27 cellular contexts compared by ENCODE assay signal in the genomic region with DNA sequence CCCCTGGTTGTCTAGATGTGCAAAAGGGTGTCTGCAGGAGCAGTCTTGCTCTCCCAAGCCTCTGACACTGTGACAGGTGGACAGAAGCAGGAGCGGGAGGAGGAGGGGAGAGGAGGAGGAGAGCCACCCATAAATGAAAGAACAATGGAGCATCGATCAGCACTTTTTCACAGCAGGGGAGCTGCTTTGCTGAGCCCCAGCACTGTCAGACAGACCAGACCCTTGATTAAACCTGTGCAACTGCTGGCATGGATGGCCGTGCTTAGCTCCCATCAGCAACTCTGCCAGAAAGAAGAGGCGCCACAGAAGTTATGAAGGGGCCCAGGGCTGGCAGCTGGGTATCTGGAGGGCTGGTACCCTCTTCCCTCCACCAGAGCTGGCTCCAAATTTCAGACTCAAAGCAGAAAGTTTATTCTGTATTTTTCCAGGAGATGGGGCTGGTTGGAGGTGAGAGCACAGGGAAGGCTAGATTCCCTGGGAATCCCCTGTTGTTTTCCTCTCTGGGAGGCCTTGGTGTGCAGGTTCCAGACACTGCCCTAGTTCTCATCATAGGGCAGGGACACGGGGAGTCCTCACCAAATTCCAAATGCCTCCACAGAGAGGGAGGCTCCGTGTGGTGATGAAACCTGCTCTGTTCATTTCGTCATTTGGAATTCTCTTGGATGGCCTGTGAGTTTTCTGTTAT.
DNase-seq lines count a peak whose midpoint lies in the region; ATAC-seq and TF ChIP-seq lines count a peak whose summit lies in the region.
"Had no signal": no experiment of that assay in that cellular context is flagged by ENCODE, and none has a peak within 500 bp of the region (broad histone marks: within the 10 kb centered on the region; RNA-seq: fewer than 3 reads in every experiment).

No MANE protein-coding gene starts in this region.

- no peak overlapping the region for H4K8ac ChIP-seq in trophoblast cell (ENCODE audit: low read depth, low read length)

- peak overlapping the region; percentile 17 for H3K14ac ChIP-seq in trophoblast cell (ENCODE audit: low read length)

- TF ChIP-seq CTCF in endodermal cell (conservative IDR thresholded peaks at IDR 0.05), result no peak

- H3K4me3 Mint-ChIP-seq in endodermal cell, result no peak overlapping the region
- H3K4me3 Mint-ChIP-seq: activated CD8-positive, alpha-beta T cell treated with anti-CD3 and anti-CD28 coated beads, Interleukin-2, amount 10 ng/mL, durations not matched to agents 7 days and 5 days; activated naive CD4-positive, alpha-beta T cell treated with anti-CD3 and anti-CD28 coated beads, Interleukin-2, amount 10 ng/mL, durations not matched to agents 7 days and 5 days; CD4-positive, alpha-beta T cell; immature natural killer cell; T-helper 2 cell treated with Interferon-gamma antibody and Interleukin-4, amounts not matched to agents 5 μg/mL and 100 μg/mL, for 36 hours had no signal

- H3K18ac ChIP-seq in trophoblast cell (ENCODE audit: low read length), result no peak overlapping the region

- H4K12ac ChIP-seq in trophoblast cell (ENCODE audit: low read depth, low read length), result no peak overlapping the region

- H3K79me2 ChIP-seq in trophoblast cell (ENCODE audit: control insufficient read depth, insufficient read depth, low read length, poor library complexity), result no peaks in the 10 kb centered on the region

- H3K79me1 ChIP-seq in trophoblast cell (ENCODE audit: low read length), result peaks cover 3% of the 10 kb centered on the region

- H3K4me1 Mint-ChIP-seq in endodermal cell, result peaks cover 33% of the 10 kb centered on the region
- H3K4me1 Mint-ChIP-seq: activated naive CD4-positive, alpha-beta T cell treated with anti-CD3 and anti-CD28 coated beads, Interleukin-2, amount 10 ng/mL, durations not matched to agents 7 days and 5 days; immature natural killer cell had no signal

- 87 to 93% methylated on average over 3 to 7 of the region's 7 CpGs for WGBS in endodermal cell (ENCODE audit: insufficient coverage in 1 of 2, insufficient read length in 1 of 2), 2 experiments
- no CpG with 5 or more reads among the region's 7 CpGs for WGBS in trophoblast cell (ENCODE audit: extremely low coverage, insufficient coverage, insufficient read length)

- no peak for ATAC-seq in GM18498 (IDR thresholded peaks at IDR 0.05; ENCODE audit: unreplicated experiment)
- ATAC-seq: activated CD8-positive, alpha-beta T cell treated with anti-CD3 and anti-CD28 coated beads, Interleukin-2, amount 10 ng/mL, durations not matched to agents 7 days and 5 days; K562; right lobe of liver; stimulated activated naive CD8-positive, alpha-beta T cell treated with anti-CD3 and anti-CD28 coated beads, Interleukin-15, Interleukin-2, amounts not matched to agents 100 U/mL and 50 U/mL, for 24 hours had no signal

- H3K27ac ChIP-seq in endodermal cell (ENCODE audit: low read depth, low read length) (no peak overlapping the region), trophoblast cell (ENCODE audit: low read depth, low read length) (no peak overlapping the region)
- H3K27ac ChIP-seq: breast epithelium, epithelial cell of prostate, right lobe of liver, spleen had no signal

- H3K4me1 ChIP-seq in endodermal cell (ENCODE audit: control insufficient read depth, insufficient read depth, low read length), result peaks cover 13% of the 10 kb centered on the region
- H3K4me1 ChIP-seq in trophoblast cell (ENCODE audit: control insufficient read depth in 1 of 2, insufficient read depth in 2 of 2, low read length in 2 of 2), result peaks cover 0 to 4% of the 10 kb centered on the region in 2 experiments
- H3K4me1 ChIP-seq: breast epithelium, right lobe of liver, spleen had no signal

- peak; percentile 16 for DNase-seq in NCI-H1105 treated with DMSO at 0.1 percent for 48 hours (lab: John Stamatoyannopoulos, UW)
- DNase-seq in NCI-H1105 (lab: John Stamatoyannopoulos, UW), result no peak
- peak; percentile 34 for DNase-seq in NCI-H345 (lab: John Stamatoyannopoulos, UW)
- DNase-seq in endodermal cell, result peak; percentile 55
- no peak for DNase-seq in trophoblast cell
- no peak for DNase-seq in NCI-H187 treated with DMSO at 0.1 percent for 48 hours (lab: John Stamatoyannopoulos, UW)
- no peak for DNase-seq in cerebellar cortex (ENCODE audit: low spot score)
- DNase-seq: 8988T; activated CD4-positive, alpha-beta T cell treated with anti-CD3 and anti-CD28 coated beads for 4 hours; activated CD8-positive, alpha-beta T cell treated with anti-CD3 and anti-CD28 coated beads, Interleukin-2, amount 10 ng/mL, durations not matched to agents 7 days and 5 days; activated naive CD4-positive, alpha-beta T cell treated with anti-CD3 and anti-CD28 coated beads, Interleukin-2, amount 10 ng/mL, durations not matched to agents 7 days and 5 days; CD4-positive, alpha-beta T cell; effector CD4-positive, alpha-beta T cell; immature natural killer cell; NCI-H2081; NCI-H446 treated with DMSO at 0.1 percent for 48 hours; NCI-H774; posterior cingulate gyrus; right lobe of liver; spleen; stimulated activated CD4-positive, alpha-beta T cell treated with anti-CD3 and anti-CD28 coated beads, Interleukin-2, amount 100 ng/mL, for 24 hours; stimulated activated naive CD8-positive, alpha-beta T cell treated with anti-CD3 and anti-CD28 coated beads, Interleukin-15, Interleukin-2, amounts not matched to agents 100 U/mL and 50 U/mL, for 24 hours had no signal

- no peak overlapping the region for H2BK120ac ChIP-seq in trophoblast cell (ENCODE audit: insufficient read depth, low read length, poor library complexity)

- no peak overlapping the region for H3K4me3 ChIP-seq in endodermal cell (ENCODE audit: low read length)
- no peak overlapping the region for H3K4me3 ChIP-seq in trophoblast cell (ENCODE audit: low read depth, low read length)
- H3K4me3 ChIP-seq: breast epithelium, K562, right lobe of liver, spleen had no signal

- H3K23ac ChIP-seq in trophoblast cell (ENCODE audit: low read length), result no peak overlapping the region

- no peaks in the 10 kb centered on the region for H3K27me3 Mint-ChIP-seq in endodermal cell (ENCODE audit: insufficient read depth)
- H3K27me3 Mint-ChIP-seq: activated naive CD4-positive, alpha-beta T cell treated with anti-CD3 and anti-CD28 coated beads, Interleukin-2, amount 10 ng/mL, durations not matched to agents 7 days and 5 days; CD4-positive, alpha-beta T cell had no signal

- H3K9me3 Mint-ChIP-seq in endodermal cell, result no peaks in the 10 kb centered on the region
- H3K9me3 Mint-ChIP-seq: T-helper 2 cell treated with Interferon-gamma antibody and Interleukin-4, amounts not matched to agents 5 μg/mL and 100 μg/mL, for 36 hours had no signal

- peak overlapping the region; percentile 82 for H2AK5ac ChIP-seq in trophoblast cell (ENCODE audit: low read length)

- H3K9ac ChIP-seq in endodermal cell (ENCODE audit: extremely low read depth, low read length, poor library complexity, severe bottlenecking) (no peak overlapping the region), trophoblast cell (ENCODE audit: low read length) (no peak overlapping the region)

- H3K4ac ChIP-seq in trophoblast cell (ENCODE audit: low read depth, low read length), result no peak overlapping the region

- H3K36me3 Mint-ChIP-seq in endodermal cell (ENCODE audit: low read depth), result no peaks in the 10 kb centered on the region
- H3K36me3 Mint-ChIP-seq: activated naive CD4-positive, alpha-beta T cell treated with anti-CD3 and anti-CD28 coated beads, Interleukin-2, amount 10 ng/mL, durations not matched to agents 7 days and 5 days; immature natural killer cell had no signal

- H4K91ac ChIP-seq in trophoblast cell (ENCODE audit: low read depth, low read length), result peak overlapping the region; percentile 58

- no peaks in the 10 kb centered on the region for H3K36me3 ChIP-seq in endodermal cell (ENCODE audit: control insufficient read depth, insufficient read depth, low read length)
- H3K36me3 ChIP-seq in trophoblast cell (ENCODE audit: control insufficient read depth in 1 of 2, insufficient read depth in 2 of 2, low read length in 2 of 2), result no peaks in the 10 kb centered on the region
- H3K36me3 ChIP-seq: breast epithelium, right lobe of liver, spleen had no signal

- no peak overlapping the region for H2BK5ac ChIP-seq in trophoblast cell (ENCODE audit: low read depth, low read length, poor library complexity)

- no peak overlapping the region for H3K27ac Mint-ChIP-seq in endodermal cell
- H3K27ac Mint-ChIP-seq: activated CD8-positive, alpha-beta T cell treated with anti-CD3 and anti-CD28 coated beads, Interleukin-2, amount 10 ng/mL, durations not matched to agents 7 days and 5 days; activated naive CD4-positive, alpha-beta T cell treated with anti-CD3 and anti-CD28 coated beads, Interleukin-2, amount 10 ng/mL, durations not matched to agents 7 days and 5 days; CD4-positive, alpha-beta T cell; immature natural killer cell; T-helper 2 cell treated with Interferon-gamma antibody and Interleukin-4, amounts not matched to agents 5 μg/mL and 100 μg/mL, for 36 hours had no signal

- no peak overlapping the region for H2AFZ ChIP-seq in trophoblast cell (ENCODE audit: insufficient read depth, low read length, poor library complexity)

- no peaks in the 10 kb centered on the region for H3K27me3 ChIP-seq in endodermal cell (ENCODE audit: control insufficient read depth, insufficient read depth, low read length, poor library complexity, severe bottlenecking)
- H3K27me3 ChIP-seq in trophoblast cell (ENCODE audit: insufficient read depth, low read length), result no peaks in the 10 kb centered on the region
- H3K27me3 ChIP-seq: breast epithelium, right lobe of liver, spleen had no signal

- H3K4me2 ChIP-seq in trophoblast cell (ENCODE audit: low read length), result no peak overlapping the region

- H2BK12ac ChIP-seq in trophoblast cell (ENCODE audit: low read length), result peak overlapping the region; percentile 63

- H3K9me3 ChIP-seq in endodermal cell (ENCODE audit: control insufficient read depth, low read length) (no peaks in the 10 kb centered on the region), trophoblast cell (ENCODE audit: insufficient read depth, low read depth, low read length) (no peaks in the 10 kb centered on the region)
- H3K9me3 ChIP-seq: breast epithelium, right lobe of liver had no signal

Comparison
In these comparisons a context has a peak if more than half of its experiments do, and no peak if none do; other contexts are left out.
1. DNase-seq: peak in NCI-H1105 treated with DMSO at 0.1 percent for 48 hours (single experiment), NCI-H345 (single experiment) and endodermal cell (single experiment); none in NCI-H1105 (single experiment), trophoblast cell (0 of 2), NCI-H187 treated with DMSO at 0.1 percent for 48 hours (single experiment) and cerebellar cortex (single experiment).